ENCODE assay signal across 8 cellular contexts in genomic region chr3:37546876-37547275, GRCh38.
DNase-seq lines count a peak whose midpoint lies in the region; ATAC-seq and TF ChIP-seq lines count a peak whose summit lies in the region.

No MANE protein-coding gene starts in this region.

- H3K9me3 Mint-ChIP-seq in Calu3 (ENCODE audit: low read depth, unreplicated experiment) (no peaks in the 10 kb centered on the region), WTC11 (no peaks in the 10 kb centered on the region)

- H3K4me3 ChIP-seq in kidney epithelial cell (ENCODE audit: low read depth, low read length) = no peak overlapping the region

- H3K4me1 Mint-ChIP-seq in Calu3 (ENCODE audit: low read depth, unreplicated experiment) (no peaks in the 10 kb centered on the region), WTC11 (0 out of 2 replicates have a peak, but pooled peaks cover 2% of the 10 kb centered on the region)

- H3K4me3 Mint-ChIP-seq in Calu3 (ENCODE audit: low read depth, unreplicated experiment) (no peak overlapping the region), WTC11 (no peak overlapping the region)

- H3K27me3 Mint-ChIP-seq in Calu3 (ENCODE audit: unreplicated experiment) (peaks cover 53% of the 10 kb centered on the region), WTC11 (ENCODE audit: low read depth) (no peaks in the 10 kb centered on the region)

- H3K36me3 Mint-ChIP-seq in Calu3 (ENCODE audit: insufficient read depth, unreplicated experiment) (no peaks in the 10 kb centered on the region), WTC11 (no peaks in the 10 kb centered on the region)

- TF ChIP-seq CTCF in Calu3 (IDR thresholded peaks at IDR 0.05; ENCODE audit: unreplicated experiment) (no peak), WTC11 (IDR thresholded peaks at IDR 0.05) (no peak), kidney epithelial cell (IDR thresholded peaks at IDR 0.05; ENCODE audit: insufficient read depth, low read length, poor library complexity, severe bottlenecking) (peak; percentile 5)

- ATAC-seq in WTC11 = peak; percentile 78

- H3K27ac Mint-ChIP-seq in Calu3 (ENCODE audit: unreplicated experiment) = no peak overlapping the region
- H3K27ac Mint-ChIP-seq in WTC11 = no peak overlapping the region

- DNase-seq in Calu3 (peak; percentile 3), HEK293T (ENCODE audit: extremely low spot score) (peak; percentile 58), WTC11 (ENCODE audit: low spot score) (no peak), kidney epithelial cell (ENCODE audit: low read depth) (no peak), posterior vena cava (ENCODE audit: low spot score) (no peak), DMS153 (lab: John Stamatoyannopoulos, UW) (no peak)
- no peak for DNase-seq in activated T-cell treated with anti-CD3 and anti-CD28 coated beads, Interleukin-2, amount 50 U/mL, for 48 hours
- DNase-seq in activated CD4-positive, alpha-beta T cell treated with anti-CD3 and anti-CD28 coated beads for 48 hours = no peak

- H3K36me3 ChIP-seq in kidney epithelial cell (ENCODE audit: control insufficient read depth, insufficient read depth, low read length) = no peaks in the 10 kb centered on the region

- no TSS peak for BruUV-seq in Calu3 (replicated peaks; lab: Mats Ljungman, UMichigan)

- CTCF ChIA-PET in Calu3 (lab: Charles Lee) (no interaction called here), HEK293T (lab: Yijun Ruan, JAX) (interaction anchor here (0.8 kb wide), 1 partner anchor 640 kb away, joined by 3 read pairs; no protein-coding TSS in a partner anchor), WTC11 (lab: Charles Lee) (interaction anchor here (1.3 kb wide), 1 partner anchor 96 kb away, joined by 3 read pairs; no protein-coding TSS in a partner anchor)

- no peaks in the 10 kb centered on the region for H3K27me3 ChIP-seq in kidney epithelial cell (ENCODE audit: control insufficient read depth, insufficient read depth, low read length)

- intact Hi-C loops in Calu3 (cut with micrococcal nuclease; ENCODE audit: unreplicated experiment) = no loop called here
- intact Hi-C loops in posterior vena cava (cut with DNase I) = no loop called here

- POLR2A ChIA-PET in HEK293T (lab: Yijun Ruan, JAX) = no interaction called here
- POLR2A ChIA-PET in WTC11 (lab: Charles Lee) = no interaction called here

TF ChIP-seq in HEK293T, 16 proteins besides CTCF, POLR2A, EP300 and RAD21:
- TF ChIP-seq BHLHE40 (IDR thresholded peaks at IDR 0.05; ENCODE audit: borderline replicate concordance) (no peak), FOXA1 (IDR thresholded peaks at IDR 0.05) (no peak)

TF ChIP-seq in WTC11, 78 proteins besides CTCF, POLR2A, EP300 and RAD21:
- TF ChIP-seq AFF4 (CRISPR knock-in tag; IDR thresholded peaks at IDR 0.05; ENCODE audit: borderline replicate concordance) (no peak), NFATC4 (CRISPR knock-in tag; IDR thresholded peaks at IDR 0.05) (no peak), KAT7 (CRISPR knock-in tag; IDR thresholded peaks at IDR 0.05; ENCODE audit: borderline replicate concordance) (no peak), RELA (CRISPR knock-in tag; IDR thresholded peaks at IDR 0.05; ENCODE audit: borderline replicate concordance) (no peak), CREB1 (CRISPR knock-in tag; IDR thresholded peaks at IDR 0.05) (no peak), PRRX2 (CRISPR knock-in tag; IDR thresholded peaks at IDR 0.05) (no peak), E2F5 (CRISPR knock-in tag; IDR thresholded peaks at IDR 0.05) (no peak)
- TF ChIP-seq, protein P1, sequence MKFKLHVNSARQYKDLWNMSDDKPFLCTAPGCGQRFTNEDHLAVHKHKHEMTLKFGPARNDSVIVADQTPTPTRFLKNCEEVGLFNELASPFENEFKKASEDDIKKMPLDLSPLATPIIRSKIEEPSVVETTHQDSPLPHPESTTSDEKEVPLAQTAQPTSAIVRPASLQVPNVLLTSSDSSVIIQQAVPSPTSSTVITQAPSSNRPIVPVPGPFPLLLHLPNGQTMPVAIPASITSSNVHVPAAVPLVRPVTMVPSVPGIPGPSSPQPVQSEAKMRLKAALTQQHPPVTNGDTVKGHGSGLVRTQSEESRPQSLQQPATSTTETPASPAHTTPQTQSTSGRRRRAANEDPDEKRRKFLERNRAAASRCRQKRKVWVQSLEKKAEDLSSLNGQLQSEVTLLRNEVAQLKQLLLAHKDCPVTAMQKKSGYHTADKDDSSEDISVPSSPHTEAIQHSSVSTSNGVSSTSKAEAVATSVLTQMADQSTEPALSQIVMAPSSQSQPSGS (CRISPR knock-in tag; IDR thresholded peaks at IDR 0.05; ENCODE audit: borderline replicate concordance, low read depth) = no peak
- TF ChIP-seq, protein P2, sequence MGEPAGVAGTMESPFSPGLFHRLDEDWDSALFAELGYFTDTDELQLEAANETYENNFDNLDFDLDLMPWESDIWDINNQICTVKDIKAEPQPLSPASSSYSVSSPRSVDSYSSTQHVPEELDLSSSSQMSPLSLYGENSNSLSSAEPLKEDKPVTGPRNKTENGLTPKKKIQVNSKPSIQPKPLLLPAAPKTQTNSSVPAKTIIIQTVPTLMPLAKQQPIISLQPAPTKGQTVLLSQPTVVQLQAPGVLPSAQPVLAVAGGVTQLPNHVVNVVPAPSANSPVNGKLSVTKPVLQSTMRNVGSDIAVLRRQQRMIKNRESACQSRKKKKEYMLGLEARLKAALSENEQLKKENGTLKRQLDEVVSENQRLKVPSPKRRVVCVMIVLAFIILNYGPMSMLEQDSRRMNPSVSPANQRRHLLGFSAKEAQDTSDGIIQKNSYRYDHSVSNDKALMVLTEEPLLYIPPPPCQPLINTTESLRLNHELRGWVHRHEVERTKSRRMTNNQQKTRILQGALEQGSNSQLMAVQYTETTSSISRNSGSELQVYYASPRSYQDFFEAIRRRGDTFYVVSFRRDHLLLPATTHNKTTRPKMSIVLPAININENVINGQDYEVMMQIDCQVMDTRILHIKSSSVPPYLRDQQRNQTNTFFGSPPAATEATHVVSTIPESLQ (CRISPR knock-in tag; IDR thresholded peaks at IDR 0.05) = no peak

Comparison
In these comparisons a context has a peak if more than half of its experiments do, and no peak if none do; other contexts are left out.
1. DNase-seq: peak in Calu3 (single experiment) and HEK293T (single experiment); none in WTC11 (single experiment), kidney epithelial cell (single experiment), activated T-cell treated with anti-CD3 and anti-CD28 coated beads, Interleukin-2, amount 50 U/mL, for 48 hours (0 of 2), posterior vena cava (single experiment), activated CD4-positive, alpha-beta T cell treated with anti-CD3 and anti-CD28 coated beads for 48 hours (single experiment) and DMS153 (single experiment).